ENCODE assay signal across 21 cellular contexts in the genomic region with DNA sequence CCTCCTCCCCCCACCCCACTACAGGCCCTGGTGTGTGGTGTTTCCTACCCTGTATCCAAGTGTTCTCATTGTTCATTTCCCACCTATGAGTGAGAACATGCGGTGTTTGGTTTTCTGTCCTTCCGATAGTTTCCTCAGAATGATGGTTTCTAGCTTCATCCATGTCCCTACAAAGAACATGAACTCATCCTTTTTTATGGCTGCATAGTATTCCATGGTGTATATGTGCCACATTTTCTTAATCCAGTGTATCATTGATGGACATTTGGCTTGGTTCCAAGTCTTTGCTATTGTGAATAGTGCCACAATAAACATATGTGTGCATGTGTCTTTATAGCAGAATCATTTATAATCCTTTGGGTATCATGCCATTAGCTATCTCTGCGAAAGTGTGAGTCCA. TPM values are rescaled to one million over a fixed set of nuclear protein-coding genes. Genes with fewer than 3 reads are reported as not detected.
"Had no signal": no experiment of that assay in that cellular context is flagged by ENCODE, and none has a peak within 500 bp of the region (broad histone marks: within the 10 kb centered on the region; RNA-seq: fewer than 3 reads in every experiment).

No MANE protein-coding gene starts in this region.

RNA-seq across cellular contexts. Expression of gene OPN5, which starts 36.6 kb away (rescaled TPM):
- total RNA-seq: activated naive CD4-positive, alpha-beta T cell treated with anti-CD3 and anti-CD28 coated beads for 36 hours; activated naive CD4-positive, alpha-beta T cell treated with anti-CD3 and anti-CD28 coated beads, Interleukin-2, amount 50 U/mL, for 72 hours; activated naive CD8-positive, alpha-beta T cell treated with anti-CD3 and anti-CD28 coated beads for 36 hours; activated naive CD8-positive, alpha-beta T cell treated with anti-CD3 and anti-CD28 coated beads, Interleukin-2, amount 10 ng/mL, durations not matched to agents 7 days and 5 days; activated T-cell treated with anti-CD3 and anti-CD28 coated beads, Interleukin-2, amount 50 U/mL, for 4 hours; activated T-cell treated with anti-CD3 and anti-CD28 coated beads, Interleukin-2, amount 50 U/mL, for 72 hours; activated T-helper 1 cell treated with anti-CD3 and anti-CD28 coated beads, Interleukin-12 subunit alpha, Interleukin-12 subunit beta, Interleukin-2, Interleukin-4 antibody, amounts not matched to agents 30 ng/mL and 10 ng/mL and 1 ng/mL, durations not matched to agents 14 hours and 24 hours and 36 hours; activated T-helper 17 cell treated with anti-CD3 and anti-CD28 coated beads, Interleukin-2, amount 50 U/mL, for 72 hours; activated T-helper 2 cell treated with anti-CD3 and anti-CD28 coated beads, Interferon-gamma antibody, Interleukin-2, Interleukin-4, amounts not matched to agents 10 μg/mL and 5 μg/mL and 100 μg/mL, durations not matched to agents 14 hours and 24 hours and 36 hours; adrenal gland; aorta; ascending aorta; astrocyte; body of pancreas; breast epithelium; bronchial epithelial cell; cardiac muscle cell; cardiac septum; cerebellum; chondrocyte had no signal
- polyA plus RNA-seq: adipose tissue, aorta, cardiac muscle cell had no signal

RNA-seq across cellular contexts. Expression of gene ADGRF4, which starts 46.9 kb away (rescaled TPM):
- total RNA-seq: activated naive CD4-positive, alpha-beta T cell treated with anti-CD3 and anti-CD28 coated beads for 36 hours; activated naive CD4-positive, alpha-beta T cell treated with anti-CD3 and anti-CD28 coated beads, Interleukin-2, amount 50 U/mL, for 72 hours; activated naive CD8-positive, alpha-beta T cell treated with anti-CD3 and anti-CD28 coated beads for 36 hours; activated naive CD8-positive, alpha-beta T cell treated with anti-CD3 and anti-CD28 coated beads, Interleukin-2, amount 10 ng/mL, durations not matched to agents 7 days and 5 days; activated T-cell treated with anti-CD3 and anti-CD28 coated beads, Interleukin-2, amount 50 U/mL, for 4 hours; activated T-cell treated with anti-CD3 and anti-CD28 coated beads, Interleukin-2, amount 50 U/mL, for 72 hours; activated T-helper 1 cell treated with anti-CD3 and anti-CD28 coated beads, Interleukin-12 subunit alpha, Interleukin-12 subunit beta, Interleukin-2, Interleukin-4 antibody, amounts not matched to agents 30 ng/mL and 10 ng/mL and 1 ng/mL, durations not matched to agents 14 hours and 24 hours and 36 hours; activated T-helper 17 cell treated with anti-CD3 and anti-CD28 coated beads, Interleukin-2, amount 50 U/mL, for 72 hours; activated T-helper 2 cell treated with anti-CD3 and anti-CD28 coated beads, Interferon-gamma antibody, Interleukin-2, Interleukin-4, amounts not matched to agents 10 μg/mL and 5 μg/mL and 100 μg/mL, durations not matched to agents 14 hours and 24 hours and 36 hours; aorta; ascending aorta; body of pancreas; cardiac muscle cell; cardiac septum; chondrocyte had no signal
- polyA plus RNA-seq: aorta, cardiac muscle cell had no signal
